In genomic region chr15:86538141-86538540, GRCh38 we compare ENCODE assay signal across 35 cellular contexts.
"Had no signal": no experiment of that assay in that cellular context is flagged by ENCODE, and none has a peak within 500 bp of the region (broad histone marks: within the 10 kb centered on the region; RNA-seq: fewer than 3 reads in every experiment).

No MANE protein-coding gene starts in this region.

- H3K9me3 ChIP-seq: adrenal gland, gastrocnemius medialis, heart left ventricle had no signal

- H3K27me3 Mint-ChIP-seq: activated CD8-positive, alpha-beta T cell treated with anti-CD3 and anti-CD28 coated beads for 36 hours; activated T-helper 17 cell treated with anti-CD3 and anti-CD28 coated beads, Interleukin-2, amount 50 U/mL, for 72 hours; T-cell; T-helper 17 cell had no signal

- H3K4me1 Mint-ChIP-seq: activated T-helper 17 cell treated with anti-CD3 and anti-CD28 coated beads, Interleukin-2, amount 50 U/mL, for 72 hours; T-cell; T-helper 17 cell had no signal

- H3K36me3 ChIP-seq: adrenal gland, brain microvascular endothelial cell, gastrocnemius medialis, heart left ventricle had no signal

- H3K9me3 Mint-ChIP-seq: activated CD8-positive, alpha-beta T cell treated with anti-CD3 and anti-CD28 coated beads for 36 hours; activated T-cell treated with anti-CD3 and anti-CD28 coated beads, Interleukin-2, amount 50 U/mL, for 4 hours; activated T-helper 17 cell treated with anti-CD3 and anti-CD28 coated beads, Interleukin-2, amount 50 U/mL, for 72 hours; T-cell had no signal

- H3K4me1 ChIP-seq: adrenal gland, heart left ventricle had no signal

- DNase-seq: activated CD4-positive, alpha-beta T cell treated with anti-CD3 and anti-CD28 coated beads for 1 hour; activated CD4-positive, alpha-beta T cell treated with anti-CD3 and anti-CD28 coated beads for 4 hours; activated CD4-positive, alpha-beta T cell treated with anti-CD3 and anti-CD28 coated beads, Interleukin-2, amount 50 U/mL, for 1 hour; activated CD4-positive, alpha-beta T cell treated with anti-CD3 and anti-CD28 coated beads, Interleukin-2, amount 50 U/mL, for 48 hours; activated CD8-positive, alpha-beta memory T cell treated with anti-CD3 and anti-CD28 coated beads for 24 hours; activated CD8-positive, alpha-beta T cell treated with anti-CD3 and anti-CD28 coated beads for 36 hours; activated effector memory CD4-positive, alpha-beta T cell treated with Interleukin-2 at 50 U/mL for 16 hours; activated gamma-delta T cell treated with Interleukin-2 at 50 U/mL for 16 hours; activated naive CD4-positive, alpha-beta T cell treated with anti-CD3 and anti-CD28 coated beads, Interleukin-2, amount 50 U/mL, for 16 hours; activated naive CD4-positive, alpha-beta T cell treated with Interleukin-2 at 50 U/mL for 16 hours; activated T-cell treated with anti-CD3 and anti-CD28 coated beads, Interleukin-2, amount 50 U/mL, for 4 hours; adrenal gland; amygdala; aorta; brain microvascular endothelial cell; caudate nucleus; cortex of kidney; dermis blood vessel endothelial cell; effector CD4-positive, alpha-beta T cell; foreskin fibroblast; gastrocnemius medialis; glutamatergic neuron; heart left ventricle; hypothalamus; T-cell; T-helper 17 cell had no signal

- H3K27me3 ChIP-seq: adrenal gland, brain microvascular endothelial cell, gastrocnemius medialis, heart left ventricle had no signal

- H3K4me3 Mint-ChIP-seq: activated CD8-positive, alpha-beta T cell treated with anti-CD3 and anti-CD28 coated beads for 36 hours; activated naive CD8-positive, alpha-beta T cell; activated T-cell treated with anti-CD3 and anti-CD28 coated beads, Interleukin-2, amount 50 U/mL, for 4 hours; activated T-helper 17 cell treated with anti-CD3 and anti-CD28 coated beads, Interleukin-2, amount 50 U/mL, for 72 hours; T-cell; T-helper 17 cell; T-helper 2 cell treated with Interferon-gamma antibody and Interleukin-4, amounts not matched to agents 5 μg/mL and 100 μg/mL, for 36 hours; WTC11 had no signal

- H3K27ac Mint-ChIP-seq: activated CD8-positive, alpha-beta T cell treated with anti-CD3 and anti-CD28 coated beads for 36 hours; activated naive CD8-positive, alpha-beta T cell; activated T-helper 17 cell treated with anti-CD3 and anti-CD28 coated beads, Interleukin-2, amount 50 U/mL, for 72 hours; T-helper 17 cell; T-helper 2 cell treated with Interferon-gamma antibody and Interleukin-4, amounts not matched to agents 5 μg/mL and 100 μg/mL, for 36 hours; WTC11 had no signal

- H3K4me3 ChIP-seq: adrenal gland, gastrocnemius medialis, heart left ventricle had no signal

- H3K27ac ChIP-seq: adrenal gland, brain microvascular endothelial cell, gastrocnemius medialis, heart left ventricle, VCaP had no signal

- FAIRE-seq: colon, endometrium, endothelial cell of umbilical vein had no signal

- ATAC-seq: activated CD8-positive, alpha-beta T cell treated with anti-CD3 and anti-CD28 coated beads for 36 hours; activated T-cell treated with anti-CD3 and anti-CD28 coated beads, Interleukin-2, amount 50 U/mL, for 4 hours; activated T-helper 17 cell treated with anti-CD3 and anti-CD28 coated beads, Interleukin-2, amount 50 U/mL, for 72 hours; esophagus mucosa; gastrocnemius medialis; heart left ventricle; T-cell; T-helper 17 cell; WTC11 had no signal

- H3K36me3 Mint-ChIP-seq: activated naive CD8-positive, alpha-beta T cell; T-cell; WTC11 had no signal
